ENCODE assay signal across 1 cellular context in genomic region chrX:8319359-8319758, GRCh38.
TF ChIP-seq lines count a peak whose summit lies in the region.

No MANE protein-coding gene starts in this region.

TF ChIP-seq in H1, 55 proteins besides CTCF, POLR2A, EP300 and RAD21 (continued from another document):
- no peak for TF ChIP-seq CHD7 (IDR thresholded peaks at IDR 0.05; ENCODE audit: insufficient replicate concordance, low read length)
- no peak for TF ChIP-seq ASH2L (IDR thresholded peaks at IDR 0.05; ENCODE audit: low read length)
- TF ChIP-seq MAX (IDR thresholded peaks at IDR 0.05) = no peak
- no peak for TF ChIP-seq CTBP2 (IDR thresholded peaks at IDR 0.05; ENCODE audit: borderline replicate concordance, insufficient read depth, insufficient read length, low read length)
- TF ChIP-seq MAFK (IDR thresholded peaks at IDR 0.05; ENCODE audit: low read depth, low read length) = no peak
